Comparison of ENCODE assay signal across 22 cellular contexts in the genomic region with DNA sequence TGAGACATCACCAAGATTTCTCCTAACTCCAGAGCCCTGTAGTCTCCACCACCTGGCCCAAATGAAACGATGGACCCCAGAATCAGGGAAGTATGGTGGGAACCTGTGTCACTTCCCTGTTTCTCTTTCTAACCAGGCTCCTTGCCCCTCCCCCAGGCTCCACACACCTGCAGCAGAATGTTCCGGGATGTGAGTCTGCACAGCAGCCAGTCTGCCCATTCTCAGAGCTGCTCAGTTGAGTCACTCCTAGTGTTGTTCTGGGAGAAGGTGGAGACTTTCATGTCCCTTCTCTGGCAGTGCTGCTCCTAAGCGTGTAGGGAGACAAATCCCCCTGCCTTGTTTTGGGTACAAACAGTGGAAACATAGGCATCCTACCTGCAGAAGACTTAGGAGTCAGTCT.
DNase-seq lines count a peak whose midpoint lies in the region; ATAC-seq, FAIRE-seq and TF ChIP-seq lines count a peak whose summit lies in the region.
"Had no signal": no experiment of that assay in that cellular context is flagged by ENCODE, and none has a peak within 500 bp of the region (broad histone marks: within the 10 kb centered on the region; RNA-seq: fewer than 3 reads in every experiment).

No MANE protein-coding gene starts in this region.

- no peak overlapping the region for H4K91ac ChIP-seq in H1 (replicated peaks; ENCODE audit: insufficient read length, low read length)

- no peaks in the 10 kb centered on the region for H3K79me1 ChIP-seq in H1 (ENCODE audit: low read depth, low read length)

- TF ChIP-seq POLR2A in H54 (IDR thresholded peaks at IDR 0.05; ENCODE audit: low read depth, low read length), result no peak
- no peak for TF ChIP-seq POLR2A in H1 (IDR thresholded peaks at IDR 0.05; ENCODE audit: control extremely low read depth in 1 of 2, low read depth in 2 of 2, low read length in 2 of 2)

- no peak overlapping the region for H3K23ac ChIP-seq in H1 (ENCODE audit: insufficient read length)

- no peaks in the 10 kb centered on the region for H3K79me2 ChIP-seq in H1 (ENCODE audit: control insufficient read depth in 1 of 2, insufficient read depth in 2 of 2, low read length in 2 of 2)

- no peak overlapping the region for H2BK15ac ChIP-seq in H1 (ENCODE audit: low read length)

- peak overlapping the region; percentile 63; the same call in 1 of the 2 replicates for H2BK20ac ChIP-seq in H1 (ENCODE audit: low read length)

- 94% methylated on average over 3 of the region's 3 CpGs; no CpG with 5 or more reads in 1 of the 2 experiments for WGBS in H1 (ENCODE audit: extremely low coverage in 1 of 2, insufficient coverage in 1 of 2, insufficient read length in 1 of 2, insufficient replicate concordance in 2 of 2, low coverage in 1 of 2, low lambda C conversion rate in 2 of 2, missing lambda C conversion rate in 1 of 2), 2 experiments

- H3K4me1 ChIP-seq in H1 (replicated peaks in 1 of 4; ENCODE audit: control insufficient read depth in 3 of 4, insufficient read depth in 4 of 4, low read length in 3 of 4), result peaks cover 0 to 9% (median 4%) of the 10 kb centered on the region in 4 experiments; a peak in 4 of 7 replicates

- H3K23me2 ChIP-seq in H1 (ENCODE audit: low read depth, low read length), result peaks cover 1% of the 10 kb centered on the region; the same call in 1 of the 2 replicates

- FAIRE-seq in H54 (lab: Jason Lieb, UNC) (peak; percentile 20), H1 (lab: Jason Lieb, UNC) (no peak)
- FAIRE-seq: RCC 7860 had no signal

- H4K5ac ChIP-seq in H1 (ENCODE audit: insufficient read length, low read depth, low read length), result no peak overlapping the region

- TF ChIP-seq EP300 in H1 (IDR thresholded peaks at IDR 0.05; ENCODE audit: borderline replicate concordance in 1 of 2, low read depth in 2 of 2, low read length in 2 of 2), result no peak

- no peak overlapping the region for H2AFZ ChIP-seq in H1 (ENCODE audit: low read length)

- H3K14ac ChIP-seq in H1 (ENCODE audit: insufficient read length), result no peak overlapping the region

- no peak overlapping the region for H3K27ac ChIP-seq in H1 (ENCODE audit: low read depth, low read length)
- H3K27ac ChIP-seq: C4-2B had no signal

- POLR2A ChIA-PET in H1 (lab: Charles Lee; ENCODE audit: partially characterized antibody), result no interaction called here

- no peak overlapping the region for H2BK12ac ChIP-seq in H1 (ENCODE audit: low read depth, low read length)

- peaks cover 4% of the 10 kb centered on the region for H3K9me3 Mint-ChIP-seq in activated CD8-positive, alpha-beta memory T cell treated with anti-CD3 and anti-CD28 coated beads, Interleukin-2, amount 10 ng/mL, durations not matched to agents 7 days and 5 days (ENCODE audit: low read depth)

- H3K27me3 ChIP-seq in H1 (replicated peaks in 1 of 4; ENCODE audit: control insufficient read depth in 3 of 4, extremely low read depth in 1 of 4, insufficient read depth in 3 of 4, low read length in 3 of 4), result peaks cover 0 to 3% (median 2%) of the 10 kb centered on the region in 4 experiments; a peak in 3 of 7 replicates

- no peak overlapping the region for H3K9ac ChIP-seq in H1 (replicated peaks in 1 of 4; ENCODE audit: extremely low read depth in 1 of 4, low read depth in 3 of 4, low read length in 3 of 4)
- H3K9ac ChIP-seq: SK-N-SH had no signal

- no peaks in the 10 kb centered on the region for H3K4me1 Mint-ChIP-seq in activated CD8-positive, alpha-beta memory T cell treated with anti-CD3 and anti-CD28 coated beads, Interleukin-2, amount 10 ng/mL, durations not matched to agents 7 days and 5 days
- H3K4me1 Mint-ChIP-seq: T-cell had no signal

- no peak overlapping the region for H3K4me3 ChIP-seq in H1 (ENCODE audit: extremely low read depth in 1 of 4, insufficient read depth in 2 of 4, low read depth in 3 of 4, low read length in 4 of 4)
- H3K4me3 ChIP-seq: GM23338 had no signal

- H3K27ac Mint-ChIP-seq in activated CD8-positive, alpha-beta memory T cell treated with anti-CD3 and anti-CD28 coated beads, Interleukin-2, amount 10 ng/mL, durations not matched to agents 7 days and 5 days, result no peak overlapping the region
- H3K27ac Mint-ChIP-seq: GM23338, T-cell had no signal

- H3K27me3 Mint-ChIP-seq in activated CD8-positive, alpha-beta memory T cell treated with anti-CD3 and anti-CD28 coated beads, Interleukin-2, amount 10 ng/mL, durations not matched to agents 7 days and 5 days, result peaks cover 36% of the 10 kb centered on the region

- 0 out of 4 replicates have a peak, but pooled peaks cover 0 to under 1% of the 10 kb centered on the region in 2 experiments for H3K9me3 ChIP-seq in H1 (ENCODE audit: insufficient read depth in 2 of 2, low read depth in 1 of 2, low read length in 1 of 2)
- H3K9me3 ChIP-seq: SK-N-SH had no signal

- ATAC-seq in HG03432 (IDR thresholded peaks at IDR 0.05; ENCODE audit: unreplicated experiment), result no peak
- no peak for ATAC-seq in activated CD8-positive, alpha-beta memory T cell treated with anti-CD3 and anti-CD28 coated beads, Interleukin-2, amount 10 ng/mL, durations not matched to agents 7 days and 5 days
- ATAC-seq: T-cell had no signal

- no peak overlapping the region for H3K4me2 ChIP-seq in H1 (ENCODE audit: insufficient read depth in 1 of 2, low read depth in 2 of 2, low read length in 2 of 2)
- H3K4me2 ChIP-seq: GM23338, SK-N-SH had no signal

- CTCF ChIA-PET in H1 (lab: Charles Lee; ENCODE audit: partially characterized antibody), result no interaction called here
- CTCF ChIA-PET in activated CD8-positive, alpha-beta memory T cell treated with anti-CD3 and anti-CD28 coated beads, Interleukin-2, amount 10 ng/mL, durations not matched to agents 7 days and 5 days (lab: Charles Lee), result no interaction called here

- no peaks in the 10 kb centered on the region for H3K36me3 ChIP-seq in H1 (ENCODE audit: control insufficient read depth in 2 of 4, insufficient read depth in 4 of 4, low read length in 3 of 4)

- no peak overlapping the region for H3K4me3 Mint-ChIP-seq in activated CD8-positive, alpha-beta memory T cell treated with anti-CD3 and anti-CD28 coated beads, Interleukin-2, amount 10 ng/mL, durations not matched to agents 7 days and 5 days
- H3K4me3 Mint-ChIP-seq: GM23338, T-cell had no signal

- no peak overlapping the region for H2BK120ac ChIP-seq in H1 (replicated peaks; ENCODE audit: low read depth, low read length)

- TF ChIP-seq RAD21 in H1 (IDR thresholded peaks at IDR 0.05 in 1 of 2, conservative IDR thresholded peaks at IDR 0.05 in 1 of 2; ENCODE audit: low read depth in 2 of 2, low read length in 2 of 2), result no peak

- no peaks in the 10 kb centered on the region for H3K36me3 Mint-ChIP-seq in activated CD8-positive, alpha-beta memory T cell treated with anti-CD3 and anti-CD28 coated beads, Interleukin-2, amount 10 ng/mL, durations not matched to agents 7 days and 5 days
- H3K36me3 Mint-ChIP-seq: T-cell had no signal

- no peak for TF ChIP-seq CTCF in H1 (IDR thresholded peaks at IDR 0.05; ENCODE audit: control extremely low read depth in 1 of 3, insufficient read depth in 1 of 3, low read depth in 1 of 3, low read length in 3 of 3)

- H3K18ac ChIP-seq in H1 (ENCODE audit: extremely low read depth, low read length), result no peak overlapping the region

- no peak overlapping the region for H3K56ac ChIP-seq in H1 (replicated peaks; ENCODE audit: insufficient read length, low read depth, low read length)

- H4K8ac ChIP-seq in H1 (ENCODE audit: extremely low read depth, insufficient read depth, low read length), result no peak overlapping the region

- no peaks in the 10 kb centered on the region for H4K20me1 ChIP-seq in H1 (replicated peaks in 1 of 2; ENCODE audit: control insufficient read depth in 1 of 2, insufficient read depth in 2 of 2, low read length in 2 of 2)

- DNase-seq in H54 (ENCODE audit: insufficient read length, low spot score), result no peak
- DNase-seq in H1 (ENCODE audit: low read depth in 1 of 2, low spot score in 2 of 2), result no peak
- DNase-seq in kidney tubule cell (ENCODE audit: low spot score), result peak; percentile 28
- no peak for DNase-seq in NAMALWA (ENCODE audit: low spot score)
- DNase-seq in SK-N-DZ (ENCODE audit: low spot score), result no peak
- DNase-seq in activated CD8-positive, alpha-beta memory T cell treated with anti-CD3 and anti-CD28 coated beads, Interleukin-2, amount 10 ng/mL, durations not matched to agents 7 days and 5 days, result no peak
- DNase-seq: ACHN, AML-193, DND-41, GF-D8, KG1, NCI-H1048, NCI-H1436 treated with DMSO at 0.1 percent for 48 hours, NCI-H2029 treated with DMSO at 0.1 percent for 48 hours, NCI-H2171, NCI-H526, SK-N-SH, T-cell had no signal

- H2AK5ac ChIP-seq in H1 (ENCODE audit: low read depth, low read length), result no peak overlapping the region

- H2BK5ac ChIP-seq in H1 (ENCODE audit: low read depth, low read length), result no peak overlapping the region

- H3K4ac ChIP-seq in H1 (replicated peaks; ENCODE audit: insufficient read length, low read depth, low read length), result no peak overlapping the region

TF ChIP-seq in H1, 55 proteins besides CTCF, POLR2A, EP300 and RAD21 (continues in another document):
- TF ChIP-seq BCL11A (IDR thresholded peaks at IDR 0.05; ENCODE audit: low read depth in 2 of 2, low read length in 2 of 2) (no peak), SIN3A (conservative IDR thresholded peaks at IDR 0.05 in 1 of 2, IDR thresholded peaks at IDR 0.05 in 1 of 2; ENCODE audit: low read depth in 1 of 2, low read length in 2 of 2) (no peak), YY1 (IDR thresholded peaks at IDR 0.05; ENCODE audit: low read depth, low read length) (no peak), ZNF274 (IDR thresholded peaks at IDR 0.05; ENCODE audit: borderline replicate concordance, extremely low read depth, low read length) (no peak), SAP30 (IDR thresholded peaks at IDR 0.05; ENCODE audit: insufficient read depth, insufficient replicate concordance, low read length) (no peak), PHF8 (conservative IDR thresholded peaks at IDR 0.05; ENCODE audit: low read depth, low read length) (no peak), SUZ12 (IDR thresholded peaks at IDR 0.05; ENCODE audit: low read length) (no peak)
- TF ChIP-seq, protein P1, sequence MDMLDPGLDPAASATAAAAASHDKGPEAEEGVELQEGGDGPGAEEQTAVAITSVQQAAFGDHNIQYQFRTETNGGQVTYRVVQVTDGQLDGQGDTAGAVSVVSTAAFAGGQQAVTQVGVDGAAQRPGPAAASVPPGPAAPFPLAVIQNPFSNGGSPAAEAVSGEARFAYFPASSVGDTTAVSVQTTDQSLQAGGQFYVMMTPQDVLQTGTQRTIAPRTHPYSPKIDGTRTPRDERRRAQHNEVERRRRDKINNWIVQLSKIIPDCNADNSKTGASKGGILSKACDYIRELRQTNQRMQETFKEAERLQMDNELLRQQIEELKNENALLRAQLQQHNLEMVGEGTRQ (IDR thresholded peaks at IDR 0.05; ENCODE audit: low read length), result no peak
- TF ChIP-seq, protein P2, sequence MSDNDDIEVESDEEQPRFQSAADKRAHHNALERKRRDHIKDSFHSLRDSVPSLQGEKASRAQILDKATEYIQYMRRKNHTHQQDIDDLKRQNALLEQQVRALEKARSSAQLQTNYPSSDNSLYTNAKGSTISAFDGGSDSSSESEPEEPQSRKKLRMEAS (IDR thresholded peaks at IDR 0.05), result no peak
- TF ChIP-seq, protein P3, sequence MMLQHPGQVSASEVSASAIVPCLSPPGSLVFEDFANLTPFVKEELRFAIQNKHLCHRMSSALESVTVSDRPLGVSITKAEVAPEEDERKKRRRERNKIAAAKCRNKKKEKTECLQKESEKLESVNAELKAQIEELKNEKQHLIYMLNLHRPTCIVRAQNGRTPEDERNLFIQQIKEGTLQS (IDR thresholded peaks at IDR 0.05; ENCODE audit: insufficient read depth, low read depth, low read length), result no peak
